ENCODE assay signal across 19 cellular contexts in the genomic region with DNA sequence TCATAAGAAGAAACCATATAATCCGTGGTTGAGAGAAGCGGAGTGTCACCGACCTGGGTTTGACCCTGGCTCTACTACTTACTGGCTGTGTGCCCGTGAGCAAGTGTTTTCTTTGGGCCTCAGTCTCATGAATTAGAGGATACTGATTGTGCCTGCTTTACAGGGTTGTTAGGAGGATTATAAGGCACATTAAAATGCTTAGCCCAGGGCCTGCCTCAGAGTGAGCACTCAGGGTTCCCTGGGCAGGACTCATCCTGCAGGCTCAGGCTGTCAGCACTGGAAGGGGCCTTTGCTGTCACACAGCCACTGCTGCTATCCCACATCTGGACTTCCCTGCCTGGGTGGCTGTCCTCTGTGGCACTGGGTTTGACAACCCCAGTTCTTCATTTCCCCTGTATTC. TPM values are rescaled to one million over a fixed set of nuclear protein-coding genes. Genes with fewer than 3 reads are reported as not detected.
DNase-seq lines count a peak whose midpoint lies in the region; ATAC-seq and TF ChIP-seq lines count a peak whose summit lies in the region.
"Had no signal": no experiment of that assay in that cellular context is flagged by ENCODE, and none has a peak within 500 bp of the region (broad histone marks: within the 10 kb centered on the region; RNA-seq: fewer than 3 reads in every experiment).

No MANE protein-coding gene starts in this region.

- H3K79me1 ChIP-seq in neuronal stem cell (ENCODE audit: low read depth, low read length), result no peaks in the 10 kb centered on the region

- H3K9me3 Mint-ChIP-seq in endodermal cell, result no peaks in the 10 kb centered on the region
- H3K9me3 Mint-ChIP-seq: stimulated activated memory B cell treated with anti-CD40 and anti-IgM and Interleukin-4, amounts not matched to agents 10 μg/mL and 1 μg/mL and 100 μg/mL, for 72 hours had no signal

- H3K4me3 ChIP-seq in ascending aorta, result no peak overlapping the region
- H3K4me3 ChIP-seq in neuronal stem cell (ENCODE audit: low read length in 2 of 2), result no peak overlapping the region
- H3K4me3 ChIP-seq in endodermal cell (ENCODE audit: low read length), result no peak overlapping the region
- H3K4me3 ChIP-seq: left lung had no signal

- H3K4me3 Mint-ChIP-seq in endodermal cell, result no peak overlapping the region
- H3K4me3 Mint-ChIP-seq: stimulated activated memory B cell treated with anti-CD40 and anti-IgM and Interleukin-4, amounts not matched to agents 10 μg/mL and 1 μg/mL and 100 μg/mL, for 72 hours had no signal

- no peak overlapping the region for H2AK5ac ChIP-seq in neuronal stem cell (ENCODE audit: low read depth, low read length)

- DNase-seq in COLO829 (ENCODE audit: low spot score) (peak; percentile 7), ascending aorta (ENCODE audit: low spot score in 2 of 2) (no peak), cardiac septum (ENCODE audit: low spot score) (peak; percentile 49), neuronal stem cell (ENCODE audit: low spot score) (no peak), left lobe of liver (ENCODE audit: low spot score) (no peak), endodermal cell (no peak)
- DNase-seq: EL, NCI-H1930, PC-3, small intestine had no signal

- no peak for TF ChIP-seq CTCF in ascending aorta (IDR thresholded peaks at IDR 0.05)
- TF ChIP-seq CTCF in endodermal cell (conservative IDR thresholded peaks at IDR 0.05), result no peak

- no peaks in the 10 kb centered on the region for H3K27me3 Mint-ChIP-seq in endodermal cell (ENCODE audit: insufficient read depth)
- H3K27me3 Mint-ChIP-seq: stimulated activated memory B cell treated with anti-CD40 and anti-IgM and Interleukin-4, amounts not matched to agents 10 μg/mL and 1 μg/mL and 100 μg/mL, for 72 hours had no signal

- no peak overlapping the region for H3K27ac Mint-ChIP-seq in endodermal cell
- H3K27ac Mint-ChIP-seq: stimulated activated memory B cell treated with anti-CD40 and anti-IgM and Interleukin-4, amounts not matched to agents 10 μg/mL and 1 μg/mL and 100 μg/mL, for 72 hours had no signal

- no CpG with 5 or more reads among the region's 4 CpGs for WGBS in neuronal stem cell (ENCODE audit: extremely low coverage in 2 of 2, insufficient read length in 2 of 2, insufficient replicate concordance in 1 of 2), 2 donors
- WGBS in endodermal cell (ENCODE audit: insufficient coverage in 1 of 2, insufficient read length in 1 of 2), 2 experiments, result 93 to 94% methylated on average over 4 of the region's 4 CpGs

- H3K14ac ChIP-seq in neuronal stem cell (ENCODE audit: low read length), result no peak overlapping the region

- H3K4me1 Mint-ChIP-seq in endodermal cell, result peaks cover 13% of the 10 kb centered on the region
- H3K4me1 Mint-ChIP-seq: stimulated activated memory B cell treated with anti-CD40 and anti-IgM and Interleukin-4, amounts not matched to agents 10 μg/mL and 1 μg/mL and 100 μg/mL, for 72 hours had no signal

- H3K9me3 ChIP-seq in ascending aorta, result no peaks in the 10 kb centered on the region
- H3K9me3 ChIP-seq in neuronal stem cell (replicated peaks in 1 of 2; ENCODE audit: control insufficient read depth in 2 of 2, insufficient read depth in 1 of 2, low read depth in 1 of 2, low read length in 2 of 2), result no peaks in the 10 kb centered on the region
- no peaks in the 10 kb centered on the region for H3K9me3 ChIP-seq in endodermal cell (ENCODE audit: control insufficient read depth, low read length)
- H3K9me3 ChIP-seq: left lung, upper lobe of left lung had no signal

- H2AFZ ChIP-seq in neuronal stem cell (ENCODE audit: low read length), result peak overlapping the region; percentile 81

- H2BK5ac ChIP-seq in neuronal stem cell (ENCODE audit: low read length), result no peak overlapping the region

- peaks cover 0 to 5% of the 10 kb centered on the region in 2 donors for H3K4me1 ChIP-seq in ascending aorta
- H3K4me1 ChIP-seq in neuronal stem cell (ENCODE audit: control insufficient read depth in 2 of 2, insufficient read depth in 1 of 2, low read depth in 1 of 2, low read length in 2 of 2), result no peaks in the 10 kb centered on the region
- no peaks in the 10 kb centered on the region for H3K4me1 ChIP-seq in endodermal cell (ENCODE audit: control insufficient read depth, insufficient read depth, low read length)

- H4K91ac ChIP-seq in neuronal stem cell (ENCODE audit: low read depth, low read length, poor library complexity), result no peak overlapping the region

- H3K27ac ChIP-seq in ascending aorta (peak overlapping the region; percentile 16 to 50), neuronal stem cell (replicated peaks; ENCODE audit: low read length) (no peak overlapping the region), endodermal cell (ENCODE audit: low read depth, low read length) (no peak overlapping the region)

- H4K8ac ChIP-seq in neuronal stem cell (ENCODE audit: low read depth, low read length), result no peak overlapping the region

- no peak overlapping the region for H2BK12ac ChIP-seq in neuronal stem cell (ENCODE audit: low read length)

- H2BK120ac ChIP-seq in neuronal stem cell (ENCODE audit: low read depth, low read length), result no peak overlapping the region

- H3K9ac ChIP-seq in neuronal stem cell (ENCODE audit: low read depth, low read length, poor library complexity) (no peak overlapping the region), endodermal cell (ENCODE audit: extremely low read depth, low read length, poor library complexity, severe bottlenecking) (no peak overlapping the region)

- H3K27me3 ChIP-seq in ascending aorta (no peaks in the 10 kb centered on the region), neuronal stem cell (ENCODE audit: control insufficient read depth in 3 of 3, insufficient read depth in 3 of 3, low read depth in 1 of 3, low read length in 3 of 3) (peaks cover 0 to 8% (median 0%) of the 10 kb centered on the region in 3 experiments), endodermal cell (ENCODE audit: control insufficient read depth, insufficient read depth, low read length, poor library complexity, severe bottlenecking) (no peaks in the 10 kb centered on the region)
- H3K27me3 ChIP-seq: left lung, upper lobe of left lung had no signal

- no peak overlapping the region for H2BK15ac ChIP-seq in neuronal stem cell (ENCODE audit: low read length)

- H3K36me3 ChIP-seq in ascending aorta, result no peaks in the 10 kb centered on the region
- H3K36me3 ChIP-seq in neuronal stem cell (replicated peaks in 1 of 2; ENCODE audit: control insufficient read depth in 2 of 2, insufficient read depth in 2 of 2, low read length in 2 of 2), result no peaks in the 10 kb centered on the region
- no peaks in the 10 kb centered on the region for H3K36me3 ChIP-seq in endodermal cell (ENCODE audit: control insufficient read depth, insufficient read depth, low read length)
- H3K36me3 ChIP-seq: left lung, upper lobe of left lung had no signal

- ATAC-seq in HG03175 (IDR thresholded peaks at IDR 0.05; ENCODE audit: unreplicated experiment) (no peak), left lobe of liver (no peak), HG03378 (IDR thresholded peaks at IDR 0.05; ENCODE audit: unreplicated experiment) (no peak)
- ATAC-seq: PC-3; stimulated activated memory B cell treated with anti-CD40 and anti-IgM and Interleukin-4, amounts not matched to agents 10 μg/mL and 1 μg/mL and 100 μg/mL, for 72 hours had no signal

- no peak overlapping the region for H3K4ac ChIP-seq in neuronal stem cell (ENCODE audit: low read length)

- H3K18ac ChIP-seq in neuronal stem cell (ENCODE audit: low read length), result no peak overlapping the region

- H3K36me3 Mint-ChIP-seq in endodermal cell (ENCODE audit: low read depth), result no peaks in the 10 kb centered on the region
- H3K36me3 Mint-ChIP-seq: stimulated activated memory B cell treated with anti-CD40 and anti-IgM and Interleukin-4, amounts not matched to agents 10 μg/mL and 1 μg/mL and 100 μg/mL, for 72 hours had no signal

- H3K23ac ChIP-seq in neuronal stem cell (ENCODE audit: low read depth, low read length, poor library complexity), result no peak overlapping the region

- intact Hi-C loops in ascending aorta (cut with DNase I), result no loop called here
- intact Hi-C loops in cardiac septum (cut with DNase I), result no loop called here

- H3K4me2 ChIP-seq in neuronal stem cell (ENCODE audit: insufficient read depth, low read length, poor library complexity, severe bottlenecking), result no peak overlapping the region

RNA-seq across cellular contexts. Expression of a gene that starts 4.7 kb away (rescaled TPM):
- not detected for total RNA-seq in ascending aorta
- total RNA-seq in cardiac septum, result 0.48 TPM
- polyA plus RNA-seq in neuronal stem cell (2013, experiment 1 of 2), result not detected
- not detected for polyA plus RNA-seq in neuronal stem cell (2013, experiment 2 of 2)
- 0.25 TPM for total RNA-seq in left lobe of liver
- under 1 TPM in 1 of 2 donors, not detected in 1; 0.22 TPM for total RNA-seq in endodermal cell
- polyA plus RNA-seq in endodermal cell (2013, experiment 1 of 2), result not detected
- not detected for polyA plus RNA-seq in endodermal cell (2013, experiment 2 of 2)
- total RNA-seq: A673, dermis microvascular lymphatic vessel endothelial cell, NCI-H460 had no signal
- polyA plus RNA-seq: neural cell had no signal

RNA-seq across cellular contexts. Expression of a gene that starts 56.4 kb away (rescaled TPM):
- total RNA-seq in ascending aorta (91.9 TPM), cardiac septum (49.3 TPM), left lobe of liver (21.4 TPM), endodermal cell (10 to 100 TPM; 60.4 to 69.8 TPM)
- polyA plus RNA-seq in neuronal stem cell (2013, experiment 1 of 2), result 28.2 TPM
- polyA plus RNA-seq in neuronal stem cell (2013, experiment 2 of 2), result 29.2 TPM
- polyA plus RNA-seq in endodermal cell (2013, experiment 1 of 2), result 45.9 TPM
- 39.6 TPM for polyA plus RNA-seq in endodermal cell (2013, experiment 2 of 2)

RNA-seq across cellular contexts. Expression of a gene that starts 57.4 kb away (rescaled TPM):
- not detected for total RNA-seq in ascending aorta
- not detected for total RNA-seq in cardiac septum
- 0.03 TPM for polyA plus RNA-seq in neuronal stem cell (2013, experiment 1 of 2)
- polyA plus RNA-seq in neuronal stem cell (2013, experiment 2 of 2), result 0.07 TPM
- total RNA-seq in left lobe of liver, result not detected
- total RNA-seq in endodermal cell, result not detected
- polyA plus RNA-seq in endodermal cell (2013, experiment 1 of 2), result not detected
- polyA plus RNA-seq in endodermal cell (2013, experiment 2 of 2), result not detected
- total RNA-seq: A673, dermis microvascular lymphatic vessel endothelial cell, NCI-H460, upper lobe of left lung had no signal
- polyA plus RNA-seq: neural cell had no signal

Comparison
In these comparisons a context has a peak if more than half of its experiments do, and no peak if none do; other contexts are left out.
1. DNase-seq: peak in COLO829 (single experiment) and cardiac septum (single experiment); none in ascending aorta (0 of 2), neuronal stem cell (single experiment), left lobe of liver (single experiment) and endodermal cell (single experiment).
2. H3K27ac ChIP-seq: peak in ascending aorta (2 of 2); none in neuronal stem cell (single experiment) and endodermal cell (single experiment).